ENCODE assay signal across 24 cellular contexts in the genomic region with DNA sequence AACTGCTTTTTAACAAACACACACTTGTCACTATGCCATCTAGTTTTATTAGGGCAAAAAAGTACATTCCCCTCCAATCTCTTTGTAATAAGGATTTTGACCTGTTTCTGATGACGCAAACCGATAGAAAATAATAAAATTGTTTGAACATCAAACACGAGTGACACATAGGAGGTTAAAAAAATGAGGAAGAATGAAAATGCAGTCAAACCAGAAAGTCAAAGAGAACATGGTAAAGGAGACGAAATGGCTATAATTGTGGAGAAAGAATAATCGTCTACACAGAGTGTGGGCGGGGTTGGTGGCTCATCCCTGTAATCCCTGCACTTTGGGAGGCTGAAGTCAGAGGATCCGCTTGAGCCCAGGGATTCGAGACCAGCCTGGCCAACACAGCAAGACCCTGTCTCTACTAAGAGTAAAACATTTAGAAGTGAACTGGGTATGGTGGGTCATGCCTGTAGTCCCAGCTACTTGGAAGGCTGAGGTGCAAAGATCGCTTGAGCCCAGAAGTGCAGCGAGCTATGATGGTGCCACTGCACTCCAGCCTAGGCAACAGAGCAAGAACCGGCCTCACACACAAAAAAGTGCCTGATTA.
DNase-seq lines count a peak whose midpoint lies in the region; ATAC-seq and TF ChIP-seq lines count a peak whose summit lies in the region.
"Had no signal": no experiment of that assay in that cellular context is flagged by ENCODE, and none has a peak within 500 bp of the region (broad histone marks: within the 10 kb centered on the region; RNA-seq: fewer than 3 reads in every experiment).

No MANE protein-coding gene starts in this region.

- intact Hi-C loops in heart right ventricle (cut with DNase I) (loop anchor here in 4 of 10 donors (5.0 to 10.0 kb wide), 3 partner anchors 75 to 80 kb away; no protein-coding TSS in a partner anchor), Right ventricle myocardium superior (cut with DNase I) (loop anchor here (5.0 kb wide), 1 partner anchor 75 kb away; no protein-coding TSS in a partner anchor)

- H3K27ac ChIP-seq in heart right ventricle (peak overlapping the region in 6 of 10 donors; percentile 43 to 89 (median 79)), caudate nucleus (ENCODE audit: low read depth, low read length) (peak overlapping the region; percentile 87)
- H3K27ac ChIP-seq: neural progenitor cell, WERI-Rb-1 had no signal

- DNase-seq in heart right ventricle (no peak), Right ventricle myocardium superior (no peak), caudate nucleus (lab: John Stamatoyannopoulos, UW) (no peak), mesothelial cell of epicardium (ENCODE audit: low spot score in 2 of 2, unreplicated experiment in 2 of 2) (no peak), type B pancreatic cell (ENCODE audit: extremely low spot score, unreplicated experiment) (no peak), putamen (ENCODE audit: low spot score) (no peak)
- DNase-seq in activated CD8-positive, alpha-beta memory T cell treated with anti-CD3 and anti-CD28 coated beads, Interleukin-2, amount 10 ng/mL, durations not matched to agents 7 days and 5 days, result no peak
- DNase-seq: activated CD4-positive, alpha-beta T cell treated with anti-CD3 and anti-CD28 coated beads, Interleukin-2, amount 50 U/mL, for 1 hour; CD8-positive, alpha-beta memory T cell; DMS53; GOT3; immature natural killer cell; NCI-H1105; NCI-H2107; stimulated activated naive CD8-positive, alpha-beta T cell treated with anti-CD3 and anti-CD28 coated beads, Interleukin-15, amount 100 ng/mL, for 72 hours; WERI-Rb-1 had no signal

- H3K4me1 ChIP-seq in heart right ventricle, result peaks cover 5 to 75% (median 44%) of the 10 kb centered on the region in 9 donors

- H3K27me3 Mint-ChIP-seq in mesothelial cell of epicardium (ENCODE audit: low read depth), result no peaks in the 10 kb centered on the region
- no peaks in the 10 kb centered on the region for H3K27me3 Mint-ChIP-seq in type B pancreatic cell
- H3K27me3 Mint-ChIP-seq in activated CD8-positive, alpha-beta memory T cell treated with anti-CD3 and anti-CD28 coated beads, Interleukin-2, amount 10 ng/mL, durations not matched to agents 7 days and 5 days, result no peaks in the 10 kb centered on the region

- 89 to 90% methylated on average over 11 of the region's 11 CpGs for WGBS in heart right ventricle, 2 donors

- CTCF ChIA-PET in activated CD8-positive, alpha-beta memory T cell treated with anti-CD3 and anti-CD28 coated beads, Interleukin-2, amount 10 ng/mL, durations not matched to agents 7 days and 5 days (lab: Charles Lee), result no interaction called here

- no peaks in the 10 kb centered on the region for H3K9me3 ChIP-seq in heart right ventricle

- TF ChIP-seq CTCF in heart right ventricle (IDR thresholded peaks at IDR 0.05) (no peak), mesothelial cell of epicardium (IDR thresholded peaks at IDR 0.05; ENCODE audit: unreplicated experiment) (no peak), type B pancreatic cell (conservative IDR thresholded peaks at IDR 0.05) (no peak)

- peaks cover 22% of the 10 kb centered on the region for H3K36me3 Mint-ChIP-seq in mesothelial cell of epicardium
- H3K36me3 Mint-ChIP-seq in type B pancreatic cell, result peaks cover 47% of the 10 kb centered on the region
- H3K36me3 Mint-ChIP-seq in activated CD8-positive, alpha-beta memory T cell treated with anti-CD3 and anti-CD28 coated beads, Interleukin-2, amount 10 ng/mL, durations not matched to agents 7 days and 5 days, result no peaks in the 10 kb centered on the region
- H3K36me3 Mint-ChIP-seq: activated naive CD8-positive, alpha-beta T cell; CD8-positive, alpha-beta memory T cell; immature natural killer cell had no signal

- no peaks in the 10 kb centered on the region for H3K9me3 Mint-ChIP-seq in mesothelial cell of epicardium
- H3K9me3 Mint-ChIP-seq in type B pancreatic cell, result no peaks in the 10 kb centered on the region
- no peaks in the 10 kb centered on the region for H3K9me3 Mint-ChIP-seq in activated CD8-positive, alpha-beta memory T cell treated with anti-CD3 and anti-CD28 coated beads, Interleukin-2, amount 10 ng/mL, durations not matched to agents 7 days and 5 days (ENCODE audit: low read depth)
- H3K9me3 Mint-ChIP-seq: T-helper 2 cell treated with Interferon-gamma antibody and Interleukin-4, amounts not matched to agents 5 μg/mL and 100 μg/mL, for 36 hours had no signal

- H3K4me1 Mint-ChIP-seq in mesothelial cell of epicardium, result peaks cover 76% of the 10 kb centered on the region
- H3K4me1 Mint-ChIP-seq in type B pancreatic cell (ENCODE audit: unreplicated experiment), result peaks cover 69% of the 10 kb centered on the region
- no peaks in the 10 kb centered on the region for H3K4me1 Mint-ChIP-seq in activated CD8-positive, alpha-beta memory T cell treated with anti-CD3 and anti-CD28 coated beads, Interleukin-2, amount 10 ng/mL, durations not matched to agents 7 days and 5 days
- H3K4me1 Mint-ChIP-seq: activated T-helper 17 cell treated with anti-CD3 and anti-CD28 coated beads, Interleukin-2, amount 50 U/mL, for 72 hours; CD8-positive, alpha-beta memory T cell; immature natural killer cell; stimulated activated naive CD8-positive, alpha-beta T cell treated with anti-CD3 and anti-CD28 coated beads, Interleukin-15, amount 100 ng/mL, for 72 hours had no signal

- no peaks in the 10 kb centered on the region for H3K36me3 ChIP-seq in heart right ventricle
- H3K36me3 ChIP-seq: neural progenitor cell, tibial nerve had no signal

- no peaks in the 10 kb centered on the region for H3K27me3 ChIP-seq in heart right ventricle
- H3K27me3 ChIP-seq: hepatocyte, neural progenitor cell, tibial nerve had no signal

- ATAC-seq in heart right ventricle (no peak), Right ventricle myocardium superior (ENCODE audit: poor library complexity) (no peak), HG02571 (IDR thresholded peaks at IDR 0.05; ENCODE audit: unreplicated experiment) (no peak)
- ATAC-seq in activated CD8-positive, alpha-beta memory T cell treated with anti-CD3 and anti-CD28 coated beads, Interleukin-2, amount 10 ng/mL, durations not matched to agents 7 days and 5 days, result no peak
- ATAC-seq: activated T-helper 17 cell treated with anti-CD3 and anti-CD28 coated beads, Interleukin-2, amount 50 U/mL, for 72 hours; left lobe of liver; stimulated activated naive CD8-positive, alpha-beta T cell treated with anti-CD3 and anti-CD28 coated beads, Interleukin-15, amount 100 ng/mL, for 72 hours had no signal

- peak overlapping the region; percentile 92 for H3K27ac Mint-ChIP-seq in mesothelial cell of epicardium
- H3K27ac Mint-ChIP-seq in type B pancreatic cell, result peak overlapping the region; percentile 67
- no peak overlapping the region for H3K27ac Mint-ChIP-seq in activated CD8-positive, alpha-beta memory T cell treated with anti-CD3 and anti-CD28 coated beads, Interleukin-2, amount 10 ng/mL, durations not matched to agents 7 days and 5 days
- H3K27ac Mint-ChIP-seq: activated naive CD8-positive, alpha-beta T cell; activated T-helper 17 cell treated with anti-CD3 and anti-CD28 coated beads, Interleukin-2, amount 50 U/mL, for 72 hours; CD8-positive, alpha-beta memory T cell; immature natural killer cell; neural progenitor cell; stimulated activated naive CD8-positive, alpha-beta T cell treated with anti-CD3 and anti-CD28 coated beads, Interleukin-15, amount 100 ng/mL, for 72 hours; T-helper 2 cell treated with Interferon-gamma antibody and Interleukin-4, amounts not matched to agents 5 μg/mL and 100 μg/mL, for 36 hours had no signal

- no peak overlapping the region for H3K4me3 ChIP-seq in heart right ventricle
- H3K4me3 ChIP-seq: hepatocyte, neural progenitor cell, tibial nerve had no signal

- H3K4me3 Mint-ChIP-seq in mesothelial cell of epicardium (no peak overlapping the region), type B pancreatic cell (peak overlapping the region; percentile 68)
- H3K4me3 Mint-ChIP-seq in activated CD8-positive, alpha-beta memory T cell treated with anti-CD3 and anti-CD28 coated beads, Interleukin-2, amount 10 ng/mL, durations not matched to agents 7 days and 5 days, result no peak overlapping the region
- H3K4me3 Mint-ChIP-seq: activated naive CD8-positive, alpha-beta T cell; activated T-helper 17 cell treated with anti-CD3 and anti-CD28 coated beads, Interleukin-2, amount 50 U/mL, for 72 hours; CD8-positive, alpha-beta memory T cell; immature natural killer cell; neural progenitor cell; stimulated activated naive CD8-positive, alpha-beta T cell treated with anti-CD3 and anti-CD28 coated beads, Interleukin-15, amount 100 ng/mL, for 72 hours; T-helper 2 cell treated with Interferon-gamma antibody and Interleukin-4, amounts not matched to agents 5 μg/mL and 100 μg/mL, for 36 hours had no signal
